Comparison of ENCODE assay signal across 18 cellular contexts in genomic region chr22:20589614-20590476, GRCh38.
"Had no signal": no experiment of that assay in that cellular context is flagged by ENCODE, and none has a peak within 500 bp of the region (broad histone marks: within the 10 kb centered on the region; RNA-seq: fewer than 3 reads in every experiment).

No MANE protein-coding gene starts in this region.

- H3K36me3 Mint-ChIP-seq: brain had no signal

- H3K27ac Mint-ChIP-seq: activated CD4-positive, alpha-beta T cell treated with anti-CD3 and anti-CD28 coated beads, Interleukin-2, amount 10 ng/mL, durations not matched to agents 24 days and 14 days; activated CD8-positive, alpha-beta T cell treated with anti-CD3 and anti-CD28 coated beads for 36 hours; activated naive CD4-positive, alpha-beta T cell treated with anti-CD3 and anti-CD28 coated beads for 36 hours; nephron had no signal

- ATAC-seq: activated CD8-positive, alpha-beta T cell treated with anti-CD3 and anti-CD28 coated beads for 36 hours had no signal

- H3K27ac ChIP-seq: left ventricle myocardium inferior, thyroid gland had no signal

- H3K4me1 ChIP-seq: left ventricle myocardium inferior, thyroid gland had no signal

- H3K9me3 Mint-ChIP-seq: activated CD4-positive, alpha-beta T cell treated with anti-CD3 and anti-CD28 coated beads, Interleukin-2, amount 10 ng/mL, durations not matched to agents 24 days and 14 days; activated CD8-positive, alpha-beta T cell treated with anti-CD3 and anti-CD28 coated beads for 36 hours; activated naive CD4-positive, alpha-beta T cell treated with anti-CD3 and anti-CD28 coated beads for 36 hours; brain; nephron had no signal

- H3K27me3 Mint-ChIP-seq: activated CD8-positive, alpha-beta T cell treated with anti-CD3 and anti-CD28 coated beads for 36 hours had no signal

- DNase-seq: activated CD4-positive, alpha-beta T cell treated with anti-CD3 and anti-CD28 coated beads, Interleukin-2, amount 10 ng/mL, durations not matched to agents 24 days and 14 days; activated CD8-positive, alpha-beta T cell treated with anti-CD3 and anti-CD28 coated beads for 36 hours; activated naive CD4-positive, alpha-beta T cell treated with anti-CD3 and anti-CD28 coated beads for 36 hours; activated T-cell treated with anti-CD3 and anti-CD28 coated beads, Interleukin-2, amount 50 U/mL, for 1 hour; cerebellar nuclear complex; effector CD4-positive, alpha-beta T cell; head of caudate nucleus; left ventricle myocardium inferior; mammary epithelial cell; midbrain; nucleus accumbens; stimulated activated CD4-positive, alpha-beta T cell treated with anti-CD3 and anti-CD28 coated beads, Interleukin-15, amount 100 ng/mL, for 24 hours; stimulated activated CD4-positive, alpha-beta T cell treated with anti-CD3 and anti-CD28 coated beads, Interleukin-2, amount 100 ng/mL, for 48 hours; T-helper 9 cell; thyroid gland had no signal

- H3K4me3 ChIP-seq: left ventricle myocardium inferior, skin epidermis, thyroid gland had no signal

- H3K4me3 Mint-ChIP-seq: activated CD4-positive, alpha-beta T cell treated with anti-CD3 and anti-CD28 coated beads, Interleukin-2, amount 10 ng/mL, durations not matched to agents 24 days and 14 days; activated CD8-positive, alpha-beta T cell treated with anti-CD3 and anti-CD28 coated beads for 36 hours; activated naive CD4-positive, alpha-beta T cell treated with anti-CD3 and anti-CD28 coated beads for 36 hours; brain; nephron had no signal

- H3K27me3 ChIP-seq: thyroid gland had no signal

- H3K9me3 ChIP-seq: left ventricle myocardium inferior, thyroid gland had no signal

- H3K4me1 Mint-ChIP-seq: brain, nephron had no signal
